In the genomic region with DNA sequence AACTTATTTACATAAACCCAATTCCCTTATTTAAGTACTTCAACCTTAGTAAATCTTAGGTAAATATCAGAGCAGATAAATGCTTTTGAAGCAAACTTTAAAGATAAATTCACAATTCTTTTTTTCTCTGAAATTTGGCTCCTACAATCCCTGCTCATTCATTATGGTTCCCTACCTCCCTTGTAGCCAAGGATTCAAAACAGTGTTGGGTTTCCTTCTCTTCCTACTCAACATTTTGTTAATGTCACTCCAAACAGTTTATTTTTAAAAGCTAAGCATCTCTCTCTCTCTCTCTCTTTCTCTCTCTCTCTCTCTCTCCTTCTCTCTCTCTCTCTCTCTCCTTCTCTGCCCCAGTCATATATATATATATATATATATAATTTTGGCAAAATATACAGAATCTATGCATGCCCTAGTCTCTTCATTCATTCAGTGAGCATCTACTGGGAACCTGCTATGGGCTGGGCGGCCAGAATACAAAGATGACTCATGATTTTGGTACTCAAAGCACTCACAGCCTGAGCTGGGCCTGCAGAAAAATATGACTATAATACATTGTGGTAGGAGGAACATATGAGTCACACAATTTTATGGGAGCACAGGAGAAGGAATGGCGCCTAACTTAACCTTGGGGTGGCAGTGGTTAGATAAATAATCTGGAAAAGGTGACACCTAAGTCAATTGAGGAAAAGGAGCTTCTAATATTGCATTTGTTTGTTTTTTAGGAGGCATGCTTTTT, we compare ENCODE assay signal across 10 cellular contexts.
DNase-seq lines count a peak whose midpoint lies in the region; ATAC-seq lines count a peak whose summit lies in the region.
"Had no signal": no experiment of that assay in that cellular context is flagged by ENCODE, and none has a peak within 500 bp of the region (broad histone marks: within the 10 kb centered on the region; RNA-seq: fewer than 3 reads in every experiment).

No MANE protein-coding gene starts in this region.

- ATAC-seq in right cardiac atrium (peak; percentile 46 to 66), aorta (ENCODE audit: low FRiP score) (peak; percentile 70), GM19395 (IDR thresholded peaks at IDR 0.05; ENCODE audit: unreplicated experiment) (no peak), HG02571 (IDR thresholded peaks at IDR 0.05; ENCODE audit: unreplicated experiment) (no peak)
- ATAC-seq: activated T-helper 17 cell treated with anti-CD3 and anti-CD28 coated beads, Interleukin-2, amount 50 U/mL, for 72 hours had no signal

- H3K9me3 ChIP-seq in right cardiac atrium (ENCODE audit: control insufficient read depth, low read length) (no peaks in the 10 kb centered on the region), aorta (ENCODE audit: control insufficient read depth, low read length) (no peaks in the 10 kb centered on the region)

- H3K4me3 ChIP-seq in right cardiac atrium (ENCODE audit: low read length), result no peak overlapping the region
- H3K4me3 ChIP-seq in aorta (ENCODE audit: low read length in 2 of 2), result no peak overlapping the region

- H3K27me3 ChIP-seq in right cardiac atrium (ENCODE audit: control insufficient read depth, insufficient read depth) (no peaks in the 10 kb centered on the region), aorta (ENCODE audit: control insufficient read depth in 1 of 2, insufficient read depth in 2 of 2, low read length in 1 of 2) (no peaks in the 10 kb centered on the region)

- DNase-seq in right cardiac atrium (peak in 1 of 3 donors; percentile 47), cardiac septum (ENCODE audit: low spot score) (no peak), T1000 (lab: John Stamatoyannopoulos, UW) (peak; percentile 44), hepatic stellate cell (ENCODE audit: low spot score) (peak; percentile 49), aorta (peak in 1 of 2 donors; percentile 59), NCI-H1092 treated with DMSO at 0.1 percent for 48 hours (lab: John Stamatoyannopoulos, UW) (no peak)
- DNase-seq: SHP77 treated with DMSO at 0.1 percent for 48 hours had no signal

- intact Hi-C loops in right cardiac atrium (cut with DNase I), result no loop called here
- intact Hi-C loops in cardiac septum (cut with DNase I), result no loop called here
- intact Hi-C loops in aorta (cut with DNase I), result no loop called here

- H3K4me1 ChIP-seq in right cardiac atrium (ENCODE audit: control insufficient read depth, insufficient read depth, low read length) (no peaks in the 10 kb centered on the region), aorta (ENCODE audit: control insufficient read depth in 1 of 2, insufficient read depth in 2 of 2, low read length in 2 of 2) (no peaks in the 10 kb centered on the region)

- H3K36me3 ChIP-seq in aorta (ENCODE audit: control insufficient read depth in 1 of 2, insufficient read depth in 2 of 2, low read length in 1 of 2), result no peaks in the 10 kb centered on the region

- no peak overlapping the region for H3K27ac ChIP-seq in right cardiac atrium (ENCODE audit: low read length)
- H3K27ac ChIP-seq in aorta (ENCODE audit: low read depth in 1 of 2, low read length in 2 of 2), result no peak overlapping the region

- 49% methylated on average over 2 of the region's 2 CpGs for WGBS in right cardiac atrium
- 8 to 12% methylated on average over 2 of the region's 2 CpGs for WGBS in aorta, 2 donors

Comparison
In these comparisons a context has a peak if more than half of its experiments do, and no peak if none do; other contexts are left out.
1. ATAC-seq: peak in right cardiac atrium (2 of 2) and aorta (single experiment); none in GM19395 (single experiment) and HG02571 (single experiment).
2. DNase-seq: peak in T1000 (single experiment) and hepatic stellate cell (single experiment); none in cardiac septum (single experiment) and NCI-H1092 treated with DMSO at 0.1 percent for 48 hours (single experiment).